8 cellular contexts compared by ENCODE assay signal in genomic region chr14:28635387-28635786, GRCh38.
DNase-seq lines count a peak whose midpoint lies in the region; ATAC-seq and TF ChIP-seq lines count a peak whose summit lies in the region.

No MANE protein-coding gene starts in this region.

- H3K36me3 ChIP-seq in GM23338 (ENCODE audit: insufficient read depth) (no peaks in the 10 kb centered on the region), Panc1 (ENCODE audit: control insufficient read depth, insufficient read depth, low read length) (no peaks in the 10 kb centered on the region)
- H3K36me3 ChIP-seq in CD8-positive, alpha-beta memory T cell (ENCODE audit: insufficient read depth, low read length), result no peaks in the 10 kb centered on the region

- ATAC-seq in GM23338 (no peak), Panc1 (no peak), GM19328 (IDR thresholded peaks at IDR 0.05; ENCODE audit: unreplicated experiment) (no peak)

- H3K4me1 ChIP-seq in GM23338 (ENCODE audit: insufficient read depth) (no peaks in the 10 kb centered on the region), Panc1 (ENCODE audit: control insufficient read depth, insufficient read depth, low read length) (no peaks in the 10 kb centered on the region)
- no peaks in the 10 kb centered on the region for H3K4me1 ChIP-seq in CD8-positive, alpha-beta memory T cell (ENCODE audit: insufficient read depth, low read length)

- no peak overlapping the region for H2AFZ ChIP-seq in GM23338

- H3K4me2 ChIP-seq in GM23338, result no peak overlapping the region

- no peak overlapping the region for H3K27ac Mint-ChIP-seq in GM23338
- no peak overlapping the region for H3K27ac Mint-ChIP-seq in CD8-positive, alpha-beta memory T cell

- H3K79me2 ChIP-seq in GM23338 (replicated peaks; ENCODE audit: insufficient read depth), result no peaks in the 10 kb centered on the region

- peaks cover 15% of the 10 kb centered on the region for H3K9me3 Mint-ChIP-seq in GM23338
- peaks cover 10 to 35% (median 19%) of the 10 kb centered on the region in 5 donors for H3K9me3 Mint-ChIP-seq in CD8-positive, alpha-beta memory T cell

- H3K27me3 ChIP-seq in GM23338 (ENCODE audit: insufficient read depth) (no peaks in the 10 kb centered on the region), Panc1 (ENCODE audit: control insufficient read depth, insufficient read depth, low read length) (no peaks in the 10 kb centered on the region)
- H3K27me3 ChIP-seq in CD8-positive, alpha-beta memory T cell (ENCODE audit: insufficient read depth, low read length, poor library complexity, severe bottlenecking), result no peaks in the 10 kb centered on the region

- H3K4me3 ChIP-seq in GM23338 (no peak overlapping the region), Panc1 (ENCODE audit: low read depth in 2 of 2, low read length in 2 of 2) (no peak overlapping the region)
- H3K4me3 ChIP-seq in CD8-positive, alpha-beta memory T cell (ENCODE audit: low read length), result no peak overlapping the region

- H3K4me3 Mint-ChIP-seq in GM23338, result no peak overlapping the region
- H3K4me3 Mint-ChIP-seq in CD8-positive, alpha-beta memory T cell, result no peak overlapping the region

- no peaks in the 10 kb centered on the region for H4K20me1 ChIP-seq in GM23338 (replicated peaks; ENCODE audit: insufficient read depth)

- peak; percentile 32 for DNase-seq in CD1c-positive myeloid dendritic cell (ENCODE audit: extremely low spot score)
- peak; percentile 46 for DNase-seq in GM23338 (ENCODE audit: low spot score)
- DNase-seq in Panc1 (ENCODE audit: low read depth, low spot score), result no peak
- DNase-seq in fibroblast of the conjunctiva (ENCODE audit: low read depth), result peak; percentile 55
- no peak for DNase-seq in stimulated activated CD4-positive, alpha-beta T cell treated with anti-CD3 and anti-CD28 coated beads, Interleukin-12 subunit alpha, Interleukin-12 subunit beta, amount 100 ng/mL, for 4 hours
- no peak for DNase-seq in stimulated activated CD4-positive, alpha-beta T cell treated with anti-CD3 and anti-CD28 coated beads, Interleukin-2, amount 100 ng/mL, for 24 hours
- no peak for DNase-seq in CD8-positive, alpha-beta memory T cell

- no TSS peak for BruUV-seq in Panc1 (replicated peaks; lab: Mats Ljungman, UMichigan)

- no peaks in the 10 kb centered on the region for H3K27me3 Mint-ChIP-seq in GM23338 (ENCODE audit: insufficient read depth, low read depth, poor library complexity)
- H3K27me3 Mint-ChIP-seq in CD8-positive, alpha-beta memory T cell, result no peaks in the 10 kb centered on the region

- CTCF ChIA-PET in Panc1 (lab: Charles Lee), result interaction anchor here (0.7 kb wide), 1 partner anchor 39 kb away, joined by 3 read pairs; no protein-coding TSS in a partner anchor
- CTCF ChIA-PET in CD8-positive, alpha-beta memory T cell (lab: Charles Lee), result no interaction called here

- no peaks in the 10 kb centered on the region for H3K9me2 ChIP-seq in GM23338 (ENCODE audit: insufficient read depth)

- in situ Hi-C loops in Panc1 (cut with HindIII; ENCODE audit: low pct_unique_long_range_greater_than_20kb, low sequenced_read_pairs), result no loop called here

- no peaks in the 10 kb centered on the region for H3K4me1 Mint-ChIP-seq in GM23338
- no peaks in the 10 kb centered on the region for H3K4me1 Mint-ChIP-seq in CD8-positive, alpha-beta memory T cell

- no peaks in the 10 kb centered on the region for H3F3A ChIP-seq in GM23338 (replicated peaks; ENCODE audit: low read depth)

- H3K27ac ChIP-seq in GM23338 (ENCODE audit: low read depth) (no peak overlapping the region), Panc1 (ENCODE audit: low read length) (no peak overlapping the region)
- no peak overlapping the region for H3K27ac ChIP-seq in CD8-positive, alpha-beta memory T cell (ENCODE audit: low read depth, low read length)

- peak; percentile 47 to 72; a peak in 3 of 4 replicates for TF ChIP-seq CTCF in GM23338 (conservative IDR thresholded peaks at IDR 0.05; ENCODE audit: low read depth in 2 of 2)
- TF ChIP-seq CTCF in Panc1 (IDR thresholded peaks at IDR 0.05), result peak; percentile 36; the same call in 1 of the 2 replicates

- POLR2A ChIA-PET in Panc1 (lab: Charles Lee), result no interaction called here
- POLR2A ChIA-PET in CD8-positive, alpha-beta memory T cell (lab: Charles Lee), result no interaction called here

- H3K36me3 Mint-ChIP-seq in GM23338 (ENCODE audit: low read depth), result peaks cover 5% of the 10 kb centered on the region; the same call in 2 of the 3 replicates
- H3K36me3 Mint-ChIP-seq in CD8-positive, alpha-beta memory T cell, result no peaks in the 10 kb centered on the region

- no peaks in the 10 kb centered on the region for H3K9me3 ChIP-seq in Panc1 (ENCODE audit: control insufficient read depth, insufficient read depth, low read depth, low read length)
- H3K9me3 ChIP-seq in CD8-positive, alpha-beta memory T cell (ENCODE audit: low read length), result no peaks in the 10 kb centered on the region

- intact Hi-C loops in Panc1 (cut with micrococcal nuclease; ENCODE audit: unreplicated experiment), result no loop called here

TF ChIP-seq in GM23338, 12 proteins besides CTCF, POLR2A, EP300 and RAD21 (continues in another document):
- TF ChIP-seq ZNF331 (CRISPR knock-in tag; IDR thresholded peaks at IDR 0.05; ENCODE audit: low read depth) (no peak), STAT1 (IDR thresholded peaks at IDR 0.05; ENCODE audit: unreplicated experiment) (no peak), ZNF114 (CRISPR knock-in tag; IDR thresholded peaks at IDR 0.05) (no peak), JUNB (IDR thresholded peaks at IDR 0.05; ENCODE audit: unreplicated experiment) (no peak), POLR2AphosphoS5 (IDR thresholded peaks at IDR 0.05; ENCODE audit: low read depth) (no peak), EZH2phosphoT487 (IDR thresholded peaks at IDR 0.05; ENCODE audit: unreplicated experiment) (no peak), REST (IDR thresholded peaks at IDR 0.05; ENCODE audit: unreplicated experiment) (no peak), CREB1 (CRISPR knock-in tag; IDR thresholded peaks at IDR 0.05; ENCODE audit: low read depth) (no peak), EZH2 (IDR thresholded peaks at IDR 0.05; ENCODE audit: low read depth, unreplicated experiment) (no peak), ETS1 (IDR thresholded peaks at IDR 0.05) (no peak)

Comparison
In these comparisons a context has a peak if more than half of its experiments do, and no peak if none do; other contexts are left out.
1. DNase-seq: peak in CD1c-positive myeloid dendritic cell (single experiment), GM23338 (single experiment) and fibroblast of the conjunctiva (single experiment); none in Panc1 (single experiment), stimulated activated CD4-positive, alpha-beta T cell treated with anti-CD3 and anti-CD28 coated beads, Interleukin-12 subunit alpha, Interleukin-12 subunit beta, amount 100 ng/mL, for 4 hours (single experiment), stimulated activated CD4-positive, alpha-beta T cell treated with anti-CD3 and anti-CD28 coated beads, Interleukin-2, amount 100 ng/mL, for 24 hours (0 of 2) and CD8-positive, alpha-beta memory T cell (0 of 5).